26 cellular contexts compared by ENCODE assay signal in genomic region chr15:64267331-64267973, GRCh38.
"Had no signal": no experiment of that assay in that cellular context is flagged by ENCODE, and none has a peak within 500 bp of the region (broad histone marks: within the 10 kb centered on the region; RNA-seq: fewer than 3 reads in every experiment).

No MANE protein-coding gene starts in this region.

- H3K4me1 Mint-ChIP-seq: neural progenitor cell had no signal

- FAIRE-seq: endometrium, islet of Langerhans had no signal

- H3K27ac Mint-ChIP-seq: activated naive CD4-positive, alpha-beta T cell treated with anti-CD3 and anti-CD28 coated beads for 36 hours; neural progenitor cell had no signal

- H3K4me3 Mint-ChIP-seq: activated naive CD4-positive, alpha-beta T cell treated with anti-CD3 and anti-CD28 coated beads for 36 hours; neural progenitor cell had no signal

- DNase-seq: activated CD4-positive, alpha-beta T cell treated with anti-CD3 and anti-CD28 coated beads for 4 hours; activated CD4-positive, CD25-positive, alpha-beta regulatory T cell; activated CD8-positive, alpha-beta memory T cell treated with anti-CD3 and anti-CD28 coated beads for 24 hours; activated effector memory CD4-positive, alpha-beta T cell treated with Interleukin-2 at 50 U/mL for 16 hours; activated naive CD4-positive, alpha-beta T cell treated with anti-CD3 and anti-CD28 coated beads for 36 hours; activated T-cell treated with anti-CD3 and anti-CD28 coated beads, Interleukin-2, amount 50 U/mL, for 48 hours; adrenal gland; aorta; body of pancreas; cerebellar nuclear complex; colonic mucosa; effector CD8-positive, alpha-beta T cell; esophagus squamous epithelium; gastrocnemius medialis; glutamatergic neuron; left lung; lower lobe of right lung; mesenchymal stem cell; naive thymus-derived CD8-positive, alpha-beta T cell; occipital lobe; stomach; thyroid gland; upper lobe of left lung had no signal

- H3K27me3 Mint-ChIP-seq: naive thymus-derived CD8-positive, alpha-beta T cell had no signal

- ATAC-seq: body of pancreas; gastrocnemius medialis; left lung; lower lobe of right lung; naive thymus-derived CD8-positive, alpha-beta T cell had no signal
